Comparison of ENCODE assay signal across 1 cellular context in the genomic region with DNA sequence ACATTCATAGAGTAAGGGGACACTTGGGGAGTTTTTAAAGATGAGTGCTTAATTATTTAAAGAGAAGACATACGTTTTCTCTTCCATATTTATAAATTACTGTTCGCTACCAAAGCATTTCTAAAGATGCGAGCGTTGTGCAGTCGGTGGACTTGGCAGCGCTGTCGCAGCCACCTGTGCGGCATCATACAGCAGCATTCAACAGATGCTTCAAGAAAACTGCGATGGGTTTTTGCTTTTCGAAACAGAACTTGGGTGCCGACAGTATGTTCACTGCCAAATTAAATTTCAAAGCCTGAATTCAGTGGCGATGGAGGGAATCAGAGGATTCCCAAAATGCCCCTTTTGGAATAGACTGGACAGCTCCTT.
TF ChIP-seq lines count a peak whose summit lies in the region.

No MANE protein-coding gene starts in this region.

TF ChIP-seq in GM23338, 12 proteins besides CTCF, POLR2A, EP300 and RAD21 (continued from another document):
- TF ChIP-seq REST (IDR thresholded peaks at IDR 0.05; ENCODE audit: unreplicated experiment), result no peak
- no peak for TF ChIP-seq ZNF114 (CRISPR knock-in tag; IDR thresholded peaks at IDR 0.05)
- TF ChIP-seq NANOG (IDR thresholded peaks at IDR 0.05; ENCODE audit: borderline replicate concordance), result no peak
